In genomic region chr3:128725932-128726690, GRCh38 we compare ENCODE assay signal across 8 cellular contexts. TPM values are rescaled to one million over a fixed set of nuclear protein-coding genes. Genes with fewer than 3 reads are reported as not detected.
A peak's percentile ranks its signal among the peaks of the same experiment; 100 is the strongest.
DNase-seq lines count a peak whose midpoint lies in the region; ATAC-seq and TF ChIP-seq lines count a peak whose summit lies in the region.

Gene RAB7A, plus strand, starts transcription at chr3:128726183. Its CDS starts 69,185 bp downstream, at chr3:128795368.

- peaks cover 2% of the 10 kb centered on the region for H3K36me3 ChIP-seq in fibroblast of lung (ENCODE audit: control insufficient read depth, insufficient read depth, low read length)

- peaks cover 51% of the 10 kb centered on the region for H3K36me3 Mint-ChIP-seq in activated T-helper 17 cell treated with anti-CD3 and anti-CD28 coated beads, Interleukin-2, amount 50 U/mL, for 72 hours (ENCODE audit: low read depth)
- peaks cover 0 to 11% (median 0%) of the 10 kb centered on the region in 3 donors for H3K36me3 Mint-ChIP-seq in naive thymus-derived CD8-positive, alpha-beta T cell

- peak within 1 kb of the TSS; percentile 95 for H3K27ac Mint-ChIP-seq in activated T-helper 17 cell treated with anti-CD3 and anti-CD28 coated beads, Interleukin-2, amount 50 U/mL, for 72 hours
- H3K27ac Mint-ChIP-seq in naive thymus-derived CD8-positive, alpha-beta T cell, result peak within 1 kb of the TSS; percentile 92 to 98 (median 98)

- H3K4me3 ChIP-seq in LNCaP clone FGC (ENCODE audit: low read depth, low read length), result peak within 1 kb of the TSS; percentile 92
- H3K4me3 ChIP-seq in fibroblast of lung (replicated peaks in 1 of 4; ENCODE audit: control extremely low read depth in 1 of 4, insufficient read depth in 1 of 4, low read depth in 3 of 4, low read length in 4 of 4), result peak within 1 kb of the TSS; percentile 82 to 98 (median 92)

- no peaks in the 10 kb centered on the region for H3K27me3 ChIP-seq in fibroblast of lung (ENCODE audit: control insufficient read depth, insufficient read depth, low read length)

- peak within 1 kb of the TSS; percentile 99 for H3K4me2 ChIP-seq in fibroblast of lung (ENCODE audit: extremely low read depth, insufficient read depth, low read length)

- CTCF ChIA-PET in RWPE1 (lab: Yijun Ruan, JAX), result interaction anchor here (0.6 to 1.0 kb wide), 6 partner anchors 18 to 1951 kb away, joined by 3 to 5 read pairs (median 3); no protein-coding TSS in a partner anchor

- peaks cover 50% of the 10 kb centered on the region for H3K79me2 ChIP-seq in fibroblast of lung (ENCODE audit: control insufficient read depth, insufficient read depth, low read length)

- H4K20me1 ChIP-seq in fibroblast of lung (ENCODE audit: control insufficient read depth, extremely low read depth, insufficient read depth, low read length), result peaks cover 11% of the 10 kb centered on the region

- POLR2A ChIA-PET in RWPE1 (lab: Yijun Ruan, JAX; ENCODE audit: low non-redundant PET), result interaction anchor here (1.0 to 1.2 kb wide), 2 partner anchors 43 to 46 kb away, joined by 4 to 6 read pairs; no protein-coding TSS in a partner anchor
- POLR2A ChIA-PET in naive thymus-derived CD8-positive, alpha-beta T cell (lab: Charles Lee), result interaction anchor here (0.8 to 4.4 kb wide), 7 partner anchors 20 to 590 kb away, joined by 3 to 32 read pairs (median 5); a partner anchor contains a TSS

- H2AFZ ChIP-seq in fibroblast of lung (ENCODE audit: low read length), result peak within 1 kb of the TSS; percentile 55

- H3K4me1 ChIP-seq in fibroblast of lung (ENCODE audit: control insufficient read depth, extremely low read depth, insufficient read depth, low read length), result peaks cover 9% of the 10 kb centered on the region

- H3K27ac ChIP-seq in RWPE1, result peak within 1 kb of the TSS; percentile 90
- peak within 1 kb of the TSS; percentile 98 for H3K27ac ChIP-seq in fibroblast of lung (ENCODE audit: insufficient read depth, low read length)

- no peaks in the 10 kb centered on the region for H3K9me3 ChIP-seq in fibroblast of lung (ENCODE audit: control insufficient read depth, insufficient read depth, low read depth, low read length)

- peaks cover 30% of the 10 kb centered on the region for H3K4me1 Mint-ChIP-seq in activated T-helper 17 cell treated with anti-CD3 and anti-CD28 coated beads, Interleukin-2, amount 50 U/mL, for 72 hours
- H3K4me1 Mint-ChIP-seq in naive thymus-derived CD8-positive, alpha-beta T cell, result peaks cover 20 to 59% (median 58%) of the 10 kb centered on the region in 4 donors

- H3K4me3 Mint-ChIP-seq in activated T-helper 17 cell treated with anti-CD3 and anti-CD28 coated beads, Interleukin-2, amount 50 U/mL, for 72 hours, result peak within 1 kb of the TSS; percentile 86
- H3K4me3 Mint-ChIP-seq in naive thymus-derived CD8-positive, alpha-beta T cell, result peak within 1 kb of the TSS; percentile 92 to 98 (median 96)

- TF ChIP-seq CTCF in LNCaP clone FGC (IDR thresholded peaks at IDR 0.05; ENCODE audit: control insufficient read depth, extremely low read depth, insufficient read depth) (no peak), RWPE1 (conservative IDR thresholded peaks at IDR 0.05; ENCODE audit: low read depth) (no peak), fibroblast of lung (conservative IDR thresholded peaks at IDR 0.05 in 1 of 2, IDR thresholded peaks at IDR 0.05 in 1 of 2; ENCODE audit: low read depth in 1 of 2, low read length in 2 of 2) (no peak)

- peak; percentile 92 for ATAC-seq in activated T-helper 17 cell treated with anti-CD3 and anti-CD28 coated beads, Interleukin-2, amount 50 U/mL, for 72 hours (replicated peaks)
- ATAC-seq in naive thymus-derived CD8-positive, alpha-beta T cell, result peak; percentile 97 to 98

- H3K27me3 Mint-ChIP-seq in activated T-helper 17 cell treated with anti-CD3 and anti-CD28 coated beads, Interleukin-2, amount 50 U/mL, for 72 hours, result no peaks in the 10 kb centered on the region
- H3K27me3 Mint-ChIP-seq in naive thymus-derived CD8-positive, alpha-beta T cell, result peaks cover 0 to 3% (median 0%) of the 10 kb centered on the region in 5 donors

- peak within 1 kb of the TSS; percentile 98 for H3K9ac ChIP-seq in fibroblast of lung (ENCODE audit: insufficient read depth, low read length)

- peak; percentile 100 for DNase-seq in Daoy (ENCODE audit: low read depth)
- DNase-seq in GOT3 (lab: John Stamatoyannopoulos, UW), result peak; percentile 91
- peak; percentile 96 for DNase-seq in LNCaP clone FGC (ENCODE audit: low read depth)
- peak; percentile 96 for DNase-seq in RWPE1 (ENCODE audit: low spot score)
- DNase-seq in fibroblast of lung (ENCODE audit: low read depth in 2 of 2), result peak; percentile 98 to 99
- peak; percentile 91 to 99 (median 96) for DNase-seq in naive thymus-derived CD8-positive, alpha-beta T cell
- peak; percentile 89 to 96 (median 94) for DNase-seq in stimulated activated naive CD4-positive, alpha-beta T cell (lab: John Stamatoyannopoulos, UW)

- no peaks in the 10 kb centered on the region for H3K9me3 Mint-ChIP-seq in activated T-helper 17 cell treated with anti-CD3 and anti-CD28 coated beads, Interleukin-2, amount 50 U/mL, for 72 hours
- H3K9me3 Mint-ChIP-seq in naive thymus-derived CD8-positive, alpha-beta T cell, result no peaks in the 10 kb centered on the region

RNA-seq across cellular contexts. Expression of gene RAB7A, which starts in this region (rescaled TPM):
- 42.7 and 49.5 TPM in 2 replicates for total RNA-seq in Daoy (2014; rRNA removed; shearing (Covaris generic))
- total RNA-seq in activated T-helper 17 cell treated with anti-CD3 and anti-CD28 coated beads, Interleukin-2, amount 50 U/mL, for 72 hours, result 100 to 1,000 TPM; 217 to 228 TPM
- 29.5 and 54.2 TPM in 2 replicates for total RNA-seq in fibroblast of lung
- polyA plus RNA-seq in fibroblast of lung, result 415 and 479 TPM in 2 replicates
- polyA plus RNA-seq in fibroblast of lung (2012), result 252 and 269 TPM in 2 replicates
- 452 and 687 TPM in 2 replicates for polyA minus RNA-seq in fibroblast of lung (ENCODE audit: low replicate concordance)
- 100 to 1,000 TPM; 140 to 152 TPM for total RNA-seq in naive thymus-derived CD8-positive, alpha-beta T cell
- 100 to 1,000 TPM; 177 to 200 (median 185) TPM for polyA plus RNA-seq in naive thymus-derived CD8-positive, alpha-beta T cell

Comparison
In these comparisons a context has a peak if more than half of its experiments do, and no peak if none do; other contexts are left out.
1. Peak in every context shown above with its lines: DNase-seq, ATAC-seq, H3K4me3 ChIP-seq and H3K27ac ChIP-seq.